In the genomic region with DNA sequence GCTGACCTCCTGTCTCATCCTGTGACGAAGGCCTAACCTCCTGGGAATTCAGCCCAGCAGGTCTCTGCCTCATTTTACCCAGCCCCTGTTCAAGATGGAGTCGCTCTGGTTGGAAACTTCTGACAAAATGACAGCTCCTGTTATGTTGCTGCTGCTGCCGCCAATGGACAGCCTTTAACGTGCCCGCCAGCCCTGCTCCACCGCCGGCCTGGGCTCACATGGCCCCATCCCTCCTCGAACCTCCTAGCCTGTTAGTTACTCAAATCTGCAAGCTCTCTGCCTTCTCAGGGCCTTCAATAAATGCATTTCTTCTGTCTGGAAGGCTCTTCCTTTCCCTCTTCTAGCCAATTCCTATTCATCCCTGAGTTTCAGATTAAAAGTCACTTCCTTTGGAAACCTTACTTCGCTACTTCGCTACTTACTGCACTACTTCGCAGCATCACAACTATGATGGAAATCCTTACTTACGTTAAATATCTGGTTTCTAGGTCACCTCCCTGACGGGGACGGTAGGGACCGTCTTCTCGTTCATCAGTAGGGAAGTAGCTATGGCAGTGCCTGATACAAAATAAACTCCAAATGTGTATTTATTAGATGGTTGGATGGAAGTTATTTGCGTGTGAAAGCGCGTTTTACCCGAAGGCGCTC, we compare ENCODE assay signal across 8 cellular contexts. TPM values are rescaled to one million over a fixed set of nuclear protein-coding genes. Genes with fewer than 3 reads are reported as not detected.
A peak's percentile ranks its signal among the peaks of the same experiment; 100 is the strongest.
DNase-seq lines count a peak whose midpoint lies in the region; ATAC-seq and TF ChIP-seq lines count a peak whose summit lies in the region.

No MANE protein-coding gene starts in this region.

- peak overlapping the region in 1 of 2 donors; percentile 85 for H3K27ac Mint-ChIP-seq in effector memory CD8-positive, alpha-beta T cell
- H3K27ac Mint-ChIP-seq in neural crest cell (ENCODE audit: unreplicated experiment): no peak overlapping the region

- peak overlapping the region; percentile 93 for H3K9ac ChIP-seq in OCI-LY3 (ENCODE audit: low read length)

- H3K4me2 ChIP-seq in OCI-LY3 (ENCODE audit: low read length): peak overlapping the region; percentile 98

- peaks cover 13% of the 10 kb centered on the region; the same call in 1 of the 2 replicates for H4K20me1 ChIP-seq in OCI-LY3 (ENCODE audit: insufficient read depth, low read length)

- no peaks in the 10 kb centered on the region for H3K9me3 Mint-ChIP-seq in effector memory CD8-positive, alpha-beta T cell
- no peaks in the 10 kb centered on the region for H3K9me3 Mint-ChIP-seq in neural crest cell

- H3K4me1 ChIP-seq in OCI-LY3 (ENCODE audit: low read length): peaks cover 36% of the 10 kb centered on the region

- no peaks in the 10 kb centered on the region for H3K27me3 Mint-ChIP-seq in effector memory CD8-positive, alpha-beta T cell
- H3K27me3 Mint-ChIP-seq in neural crest cell (ENCODE audit: low read depth): no peaks in the 10 kb centered on the region

- peak; percentile 11 for ATAC-seq in effector memory CD8-positive, alpha-beta T cell (replicated peaks)
- no peak for ATAC-seq in HG03159 (IDR thresholded peaks at IDR 0.05; ENCODE audit: unreplicated experiment)

- TF ChIP-seq CTCF in OCI-LY3 (IDR thresholded peaks at IDR 0.05; ENCODE audit: low read depth, low read length) (no peak), neural crest cell (conservative IDR thresholded peaks at IDR 0.05) (no peak)

- no peaks in the 10 kb centered on the region for H3K9me3 ChIP-seq in OCI-LY3 (ENCODE audit: insufficient read depth, low read length)

- peaks cover 23% of the 10 kb centered on the region for H3K79me2 ChIP-seq in OCI-LY3 (ENCODE audit: low read length)

- H3K27ac ChIP-seq in OCI-LY3 (ENCODE audit: low read length): peak overlapping the region; percentile 77

- no peaks in the 10 kb centered on the region for H3K27me3 ChIP-seq in OCI-LY3 (ENCODE audit: low read depth, low read length)

- peak overlapping the region; percentile 79 for H2AFZ ChIP-seq in OCI-LY3 (ENCODE audit: low read depth, low read length)

- H3K36me3 Mint-ChIP-seq in effector memory CD8-positive, alpha-beta T cell (ENCODE audit: insufficient read depth): peaks cover 15% of the 10 kb centered on the region
- H3K36me3 Mint-ChIP-seq in neural crest cell (ENCODE audit: low read depth): no peaks in the 10 kb centered on the region

- peaks cover 16% of the 10 kb centered on the region for H3K36me3 ChIP-seq in OCI-LY3 (replicated peaks; ENCODE audit: low read depth, low read length)

- DNase-seq in NCI-H82 (lab: John Stamatoyannopoulos, UW) (peak; percentile 48), NCI-H82 treated with DMSO at 0.1 percent for 48 hours (lab: John Stamatoyannopoulos, UW; ENCODE audit: unreplicated experiment) (no peak), neural crest cell (ENCODE audit: low read depth, low spot score) (no peak), NCI-H1417 treated with DMSO at 0.1 percent for 48 hours (lab: John Stamatoyannopoulos, UW) (no peak), middle frontal gyrus (ENCODE audit: extremely low spot score, low spot score) (no peak)
- DNase-seq in effector memory CD8-positive, alpha-beta T cell: no peak

- peaks cover 29 to 31% of the 10 kb centered on the region in 2 donors for H3K4me1 Mint-ChIP-seq in effector memory CD8-positive, alpha-beta T cell (ENCODE audit: low read depth in 2 of 2)
- H3K4me1 Mint-ChIP-seq in neural crest cell: peaks cover 24% of the 10 kb centered on the region

- peak overlapping the region; percentile 79 to 83 for H3K4me3 Mint-ChIP-seq in effector memory CD8-positive, alpha-beta T cell
- H3K4me3 Mint-ChIP-seq in neural crest cell: peak overlapping the region; percentile 82

- peak overlapping the region; percentile 84 for H3K4me3 ChIP-seq in OCI-LY3 (ENCODE audit: low read length)

RNA-seq across cellular contexts. Expression of a gene that starts 0.5 kb away (rescaled TPM):
- total RNA-seq in neural crest cell: 20.5 and 21.2 TPM in 2 replicates

RNA-seq across cellular contexts. Expression of a gene that starts 17.2 kb away (rescaled TPM):
- total RNA-seq in neural crest cell: 1.2 and 1.9 TPM in 2 replicates

RNA-seq across cellular contexts. Expression of a gene that starts 26.4 kb away (rescaled TPM):
- total RNA-seq in neural crest cell: 58.3 and 59.6 TPM in 2 replicates

RNA-seq across cellular contexts. Expression of a gene that starts 31.4 kb away (rescaled TPM):
- total RNA-seq in neural crest cell: 38.6 and 41.1 TPM in 2 replicates

RNA-seq across cellular contexts. Expression of a gene that starts 42.0 kb away (rescaled TPM):
- 44.6 and 47.8 TPM in 2 replicates for total RNA-seq in neural crest cell
